Comparison of ENCODE assay signal across 25 cellular contexts in genomic region chr9:110284211-110284849, GRCh38. TPM values are rescaled to one million over a fixed set of nuclear protein-coding genes. Genes with fewer than 3 reads are reported as not detected.
DNase-seq lines count a peak whose midpoint lies in the region; ATAC-seq, FAIRE-seq and TF ChIP-seq lines count a peak whose summit lies in the region.
"Had no signal": no experiment of that assay in that cellular context is flagged by ENCODE, and none has a peak within 500 bp of the region (broad histone marks: within the 10 kb centered on the region; RNA-seq: fewer than 3 reads in every experiment).

No MANE protein-coding gene starts in this region.

- no peaks in the 10 kb centered on the region for H3K36me3 ChIP-seq in esophagus (ENCODE audit: control insufficient read depth in 2 of 2, insufficient read depth in 2 of 2, low read length in 1 of 2)
- H3K36me3 ChIP-seq: BLaER1, neural progenitor cell, prostate gland had no signal

- H3K27ac Mint-ChIP-seq in natural killer cell treated with Interleukin-12 subunit alpha and Interleukin-12 subunit beta and Interleukin-15 and Interleukin-18, amount 100 ng/mL, for 72 hours = no peak overlapping the region
- H3K27ac Mint-ChIP-seq: activated CD8-positive, alpha-beta T cell treated with anti-CD3 and anti-CD28 coated beads for 36 hours; activated T-cell treated with anti-CD3 and anti-CD28 coated beads, Interleukin-2, amount 50 U/mL, for 24 hours; neural progenitor cell had no signal

- H3K27me3 Mint-ChIP-seq in natural killer cell treated with Interleukin-12 subunit alpha and Interleukin-12 subunit beta and Interleukin-15 and Interleukin-18, amount 100 ng/mL, for 72 hours = peaks cover 2 to 16% of the 10 kb centered on the region in 2 donors
- H3K27me3 Mint-ChIP-seq: activated CD8-positive, alpha-beta T cell treated with anti-CD3 and anti-CD28 coated beads for 36 hours had no signal

- peaks cover 0 to under 1% of the 10 kb centered on the region in 2 donors for H3K4me1 ChIP-seq in esophagus (ENCODE audit: control insufficient read depth in 2 of 2, insufficient read depth in 2 of 2, low read length in 1 of 2)
- H3K4me1 ChIP-seq: neural progenitor cell, prostate gland had no signal

- no peaks in the 10 kb centered on the region for H3K27me3 ChIP-seq in esophagus (ENCODE audit: control insufficient read depth in 1 of 2, insufficient read depth in 2 of 2, low read length in 2 of 2)
- H3K27me3 ChIP-seq: BLaER1, neural progenitor cell had no signal

- DNase-seq in GM18507 (ENCODE audit: extremely low spot score, insufficient read length, low read depth) (no peak), omental fat pad (ENCODE audit: low spot score) (no peak), COLO668 (lab: John Stamatoyannopoulos, UW; ENCODE audit: unreplicated experiment) (no peak), GM10248 (ENCODE audit: extremely low spot score) (no peak)
- DNase-seq in natural killer cell treated with Interleukin-12 subunit alpha and Interleukin-12 subunit beta and Interleukin-15 and Interleukin-18, amount 100 ng/mL, for 72 hours (ENCODE audit: low spot score) = no peak
- DNase-seq: activated CD8-positive, alpha-beta T cell treated with anti-CD3 and anti-CD28 coated beads for 36 hours; activated naive CD4-positive, alpha-beta T cell; activated T-cell treated with anti-CD3 and anti-CD28 coated beads, Interleukin-2, amount 50 U/mL, for 24 hours; amniotic stem cell; left cardiac atrium; midbrain; NCI-H510A treated with DMSO at 0.1 percent for 48 hours; NK-92 treated with Interleukin-12 subunit alpha and Interleukin-12 subunit beta, amount 100 ng/mL, for 24 hours; RPMI8226; stimulated activated CD4-positive, alpha-beta T cell treated with anti-CD3 and anti-CD28 coated beads, Interleukin-12 subunit alpha, Interleukin-12 subunit beta, amount 100 ng/mL, for 4 hours; T1000 had no signal

- no peaks in the 10 kb centered on the region for H3K4me1 Mint-ChIP-seq in natural killer cell treated with Interleukin-12 subunit alpha and Interleukin-12 subunit beta and Interleukin-15 and Interleukin-18, amount 100 ng/mL, for 72 hours (ENCODE audit: low read depth in 2 of 2)
- H3K4me1 Mint-ChIP-seq: neural progenitor cell had no signal

- H3K4me3 Mint-ChIP-seq in natural killer cell treated with Interleukin-12 subunit alpha and Interleukin-12 subunit beta and Interleukin-15 and Interleukin-18, amount 100 ng/mL, for 72 hours = no peak overlapping the region
- H3K4me3 Mint-ChIP-seq: activated CD8-positive, alpha-beta T cell treated with anti-CD3 and anti-CD28 coated beads for 36 hours; activated T-cell treated with anti-CD3 and anti-CD28 coated beads, Interleukin-2, amount 50 U/mL, for 24 hours; neural progenitor cell had no signal

- H3K4me3 ChIP-seq in esophagus (ENCODE audit: low read depth in 1 of 2, low read length in 2 of 2) = no peak overlapping the region
- H3K4me3 ChIP-seq: BLaER1, neural progenitor cell, prostate gland had no signal

- ATAC-seq in HG03432 (IDR thresholded peaks at IDR 0.05; ENCODE audit: unreplicated experiment) (peak; percentile 55), omental fat pad (ENCODE audit: low FRiP score) (peak; percentile 55), GM18858 (IDR thresholded peaks at IDR 0.05; ENCODE audit: unreplicated experiment) (no peak)
- ATAC-seq in natural killer cell treated with Interleukin-12 subunit alpha and Interleukin-12 subunit beta and Interleukin-15 and Interleukin-18, amount 100 ng/mL, for 72 hours = no peak
- ATAC-seq: activated CD8-positive, alpha-beta T cell treated with anti-CD3 and anti-CD28 coated beads for 36 hours; left cardiac atrium had no signal

- H3K27ac ChIP-seq in esophagus (ENCODE audit: low read depth in 2 of 2, low read length in 1 of 2) = peak overlapping the region; percentile 88 to 93
- H3K27ac ChIP-seq: BLaER1, neural progenitor cell, prostate gland had no signal

- POLR2A ChIA-PET in GM10248 (lab: Yijun Ruan, JAX) = no interaction called here

- CTCF ChIA-PET in GM10248 (lab: Yijun Ruan, JAX) = interaction anchor here (1.3 kb wide), 1 partner anchor 12 kb away, joined by 4 read pairs; no protein-coding TSS in a partner anchor

- WGBS in esophagus, 2 donors = 42 to 54% methylated on average over 6 of the region's 6 CpGs

- no peak for TF ChIP-seq CTCF in omental fat pad (IDR thresholded peaks at IDR 0.05)
- TF ChIP-seq CTCF in GM10248 (IDR thresholded peaks at IDR 0.05; ENCODE audit: control extremely low read depth, extremely low read depth, low read depth, missing control alignments) = no peak

- H3K9me3 Mint-ChIP-seq in natural killer cell treated with Interleukin-12 subunit alpha and Interleukin-12 subunit beta and Interleukin-15 and Interleukin-18, amount 100 ng/mL, for 72 hours = no peaks in the 10 kb centered on the region
- H3K9me3 Mint-ChIP-seq: activated T-cell treated with anti-CD3 and anti-CD28 coated beads, Interleukin-2, amount 50 U/mL, for 24 hours had no signal

- H3K36me3 Mint-ChIP-seq in natural killer cell treated with Interleukin-12 subunit alpha and Interleukin-12 subunit beta and Interleukin-15 and Interleukin-18, amount 100 ng/mL, for 72 hours = no peaks in the 10 kb centered on the region
- H3K36me3 Mint-ChIP-seq: neural progenitor cell had no signal

- H3K9me3 ChIP-seq in esophagus (ENCODE audit: control insufficient read depth in 2 of 2, insufficient read depth in 1 of 2, low read depth in 1 of 2, low read length in 1 of 2) = no peaks in the 10 kb centered on the region
- H3K9me3 ChIP-seq: BLaER1, prostate gland had no signal

- FAIRE-seq in GM18507 (lab: Jason Lieb, UNC) = peak; percentile 45
- FAIRE-seq: H54 had no signal

RNA-seq across cellular contexts. Expression of gene TXN, which starts 28.0 kb away (rescaled TPM):
- polyA plus RNA-seq in esophagus = 1,000 to 10,000 TPM; 1,229 to 1,425 TPM
- 100 to 1,000 TPM; 100 to 216 (median 162) TPM for total RNA-seq in omental fat pad
- 100 to 1,000 TPM; 193 to 229 TPM for total RNA-seq in natural killer cell treated with Interleukin-12 subunit alpha and Interleukin-12 subunit beta and Interleukin-15 and Interleukin-18, amount 100 ng/mL, for 72 hours

RNA-seq across cellular contexts. Expression of gene TXNDC8, which starts 53.3 kb away (rescaled TPM):
- not detected for polyA plus RNA-seq in esophagus
- not detected for total RNA-seq in omental fat pad
- total RNA-seq in natural killer cell treated with Interleukin-12 subunit alpha and Interleukin-12 subunit beta and Interleukin-15 and Interleukin-18, amount 100 ng/mL, for 72 hours = not detected
- total RNA-seq: activated CD8-positive, alpha-beta T cell treated with anti-CD3 and anti-CD28 coated beads for 36 hours; cardiac septum; dermis microvascular lymphatic vessel endothelial cell; left cardiac atrium; prostate gland had no signal

Comparison
In these comparisons a context has a peak if more than half of its experiments do, and no peak if none do; other contexts are left out.
1. ATAC-seq: peak in HG03432 (single experiment) and omental fat pad (single experiment); none in GM18858 (single experiment) and natural killer cell treated with Interleukin-12 subunit alpha and Interleukin-12 subunit beta and Interleukin-15 and Interleukin-18, amount 100 ng/mL, for 72 hours (0 of 2).